8 cellular contexts compared by ENCODE assay signal in genomic region chr3:185575108-185575869, GRCh38. TPM values are rescaled to one million over a fixed set of nuclear protein-coding genes. Genes with fewer than 3 reads are reported as not detected.
DNase-seq lines count a peak whose midpoint lies in the region; ATAC-seq, FAIRE-seq and TF ChIP-seq lines count a peak whose summit lies in the region.
"Not testable (repeated sequence)": the region's sequence is repeated elsewhere in the genome, so short reads cannot be mapped to it uniquely, and the experiment has no call there.

No MANE protein-coding gene starts in this region.

- peak; percentile 82 for ATAC-seq in GM21515 (IDR thresholded peaks at IDR 0.05; ENCODE audit: unreplicated experiment)

- intact Hi-C loops in colonic mucosa (cut with DNase I), result loop anchor here (5.0 kb wide), 1 partner anchor 113 kb away; no protein-coding TSS in a partner anchor

- H3K4me2 ChIP-seq in KMS-11, result peak overlapping the region; percentile 74

- H3K4me1 ChIP-seq in KMS-11 (ENCODE audit: low read depth, poor library complexity, severe bottlenecking), result peaks cover 18% of the 10 kb centered on the region
- not testable (repeated sequence) for H3K4me1 ChIP-seq in colonic mucosa

- not testable (repeated sequence) for H3K36me3 ChIP-seq in KMS-11 (ENCODE audit: insufficient read depth); colonic mucosa

- not testable (repeated sequence) for H3K9me3 ChIP-seq in colonic mucosa

- not testable (repeated sequence) for H3K79me2 ChIP-seq in KMS-11 (ENCODE audit: insufficient read depth, low read depth)

- not testable (repeated sequence) for H3K27me3 ChIP-seq in KMS-11 (ENCODE audit: insufficient read depth, low read depth); colonic mucosa

- not testable (repeated sequence) for DNase-seq in D721Med (ENCODE audit: insufficient read length, low spot score)
- DNase-seq in NCI-H69 (lab: John Stamatoyannopoulos, UW) (peak; percentile 84), colonic mucosa (peak; percentile 59), kidney glomerular epithelial cell (lab: John Stamatoyannopoulos, UW) (peak; percentile 50)
- DNase-seq in activated CD4-positive, CD25-positive, alpha-beta regulatory T cell treated with anti-CD3 and anti-CD28 coated beads, Interleukin-2, amount 50 U/mL, for 16 hours (ENCODE audit: low read depth, low spot score), result peak; percentile 27
- DNase-seq in stimulated activated CD4-positive, alpha-beta T cell treated with anti-CD3 and anti-CD28 coated beads, Interleukin-4, amount 100 ng/mL, for 1 hour, result peak; percentile 22

- peak overlapping the region; percentile 61; the same call in 1 of the 2 replicates for H2AFZ ChIP-seq in KMS-11 (ENCODE audit: low read depth)

- peak; percentile 35 for FAIRE-seq in D721Med (lab: Jason Lieb, UNC)

- not testable (repeated sequence) for H4K20me1 ChIP-seq in KMS-11 (ENCODE audit: insufficient read depth)

- peak; percentile 57 for TF ChIP-seq CTCF in D721Med (IDR thresholded peaks at IDR 0.05; ENCODE audit: insufficient read depth, missing control alignments)
- peak; percentile 88 for TF ChIP-seq CTCF in KMS-11 (conservative IDR thresholded peaks at IDR 0.05; ENCODE audit: low read depth, low read length)
- TF ChIP-seq CTCF in colonic mucosa (IDR thresholded peaks at IDR 0.05), result peak; percentile 54

- not testable (repeated sequence) for H3K9ac ChIP-seq in KMS-11; colonic mucosa (ENCODE audit: low read depth in 2 of 2, low read length in 2 of 2)

- H3K4me3 ChIP-seq in KMS-11 (IDR thresholded peaks at IDR 0.05; ENCODE audit: insufficient read depth, low read depth, low read length); colonic mucosa: not testable (repeated sequence)

- H3K27ac ChIP-seq in KMS-11, result peak overlapping the region; percentile 45; the same call in 1 of the 2 replicates
- not testable (repeated sequence) for H3K27ac ChIP-seq in colonic mucosa

RNA-seq across cellular contexts. Expression of gene SENP2, which starts 10.8 kb away (rescaled TPM):
- total RNA-seq in colonic mucosa, result 10 to 100 TPM; 28.6 to 30.3 TPM

RNA-seq across cellular contexts. Expression of gene LIPH, which starts 22.9 kb away (rescaled TPM):
- total RNA-seq in colonic mucosa, result 100 to 1,000 TPM in 1 of 2 donors, 10 to 100 TPM in 1; 58.3 to 104 TPM
